Comparison of ENCODE assay signal across 32 cellular contexts in genomic region chr7:3196629-3197028, GRCh38.
"Had no signal": no experiment of that assay in that cellular context is flagged by ENCODE, and none has a peak within 500 bp of the region (broad histone marks: within the 10 kb centered on the region; RNA-seq: fewer than 3 reads in every experiment).

No MANE protein-coding gene starts in this region.

- H3K4me3 Mint-ChIP-seq: activated CD4-positive, alpha-beta memory T cell treated with anti-CD3 and anti-CD28 coated beads for 36 hours; activated CD4-positive, alpha-beta T cell treated with anti-CD3 and anti-CD28 coated beads, Interleukin-2, amount 10 ng/mL, durations not matched to agents 24 days and 14 days; activated naive CD4-positive, alpha-beta T cell treated with anti-CD3 and anti-CD28 coated beads for 36 hours; activated naive CD8-positive, alpha-beta T cell treated with anti-CD3 and anti-CD28 coated beads for 36 hours; activated T-helper 1 cell treated with anti-CD3 and anti-CD28 coated beads, Interleukin-12 subunit alpha, Interleukin-12 subunit beta, Interleukin-2, Interleukin-4 antibody, amounts not matched to agents 30 ng/mL and 10 ng/mL and 1 ng/mL, durations not matched to agents 14 hours and 24 hours and 36 hours; nephron progenitor cell; T-helper 17 cell had no signal

- H3K9ac ChIP-seq: parathyroid adenoma had no signal

- H3K4me3 ChIP-seq: adrenal gland, body of pancreas, cardiac muscle cell, coronary artery, dorsolateral prefrontal cortex, heart right ventricle, left ventricle myocardium inferior, lung, testis, transverse colon, uterus had no signal

- H3K36me3 ChIP-seq: adrenal gland, cardiac muscle cell, heart right ventricle, left ventricle myocardium inferior, transverse colon, uterus, WERI-Rb-1 had no signal

- H3K79me2 ChIP-seq: parathyroid adenoma had no signal

- H3K9me3 Mint-ChIP-seq: activated T-helper 1 cell treated with anti-CD3 and anti-CD28 coated beads, Interleukin-12 subunit alpha, Interleukin-12 subunit beta, Interleukin-2, Interleukin-4 antibody, amounts not matched to agents 30 ng/mL and 10 ng/mL and 1 ng/mL, durations not matched to agents 14 hours and 24 hours and 36 hours had no signal

- ATAC-seq: body of pancreas; heart right ventricle; right cardiac atrium; stimulated activated naive CD8-positive, alpha-beta T cell treated with anti-CD3 and anti-CD28 coated beads, Interleukin-15, Interleukin-2, amounts not matched to agents 100 U/mL and 50 U/mL, for 24 hours; T-helper 17 cell had no signal

- H3K4me1 ChIP-seq: adrenal gland, heart right ventricle, left ventricle myocardium inferior, parathyroid adenoma, uterus had no signal

- H3K36me3 Mint-ChIP-seq: activated CD4-positive, alpha-beta memory T cell treated with anti-CD3 and anti-CD28 coated beads for 36 hours; activated naive CD8-positive, alpha-beta T cell treated with anti-CD3 and anti-CD28 coated beads for 36 hours had no signal

- H3K4me1 Mint-ChIP-seq: activated naive CD8-positive, alpha-beta T cell treated with anti-CD3 and anti-CD28 coated beads for 36 hours had no signal

- H3K27me3 ChIP-seq: adrenal gland, body of pancreas, cardiac muscle cell, heart right ventricle, testis, transverse colon, uterus had no signal

- H3K27ac ChIP-seq: adrenal gland, body of pancreas, cardiac muscle cell, coronary artery, dorsolateral prefrontal cortex, heart right ventricle, left ventricle myocardium inferior, parathyroid adenoma, testis, transverse colon, uterus, WERI-Rb-1 had no signal

- DNase-seq: activated CD4-positive, alpha-beta memory T cell treated with anti-CD3 and anti-CD28 coated beads for 36 hours; activated CD4-positive, alpha-beta T cell treated with anti-CD3 and anti-CD28 coated beads, Interleukin-2, amount 10 ng/mL, durations not matched to agents 24 days and 14 days; activated CD4-positive, CD25-positive, alpha-beta regulatory T cell treated with anti-CD3 and anti-CD28 coated beads, Interleukin-2, amount 50 U/mL, for 72 hours; activated CD8-positive, alpha-beta memory T cell treated with anti-CD3 and anti-CD28 coated beads, Interleukin-2, amount 50 U/mL, for 4 hours; activated effector memory CD4-positive, alpha-beta T cell treated with anti-CD3 and anti-CD28 coated beads, Interleukin-2, amount 50 U/mL, for 16 hours; activated naive CD4-positive, alpha-beta T cell treated with anti-CD3 and anti-CD28 coated beads for 36 hours; activated naive CD8-positive, alpha-beta T cell treated with anti-CD3 and anti-CD28 coated beads for 36 hours; activated T-cell treated with anti-CD3 and anti-CD28 coated beads, Interleukin-2, amount 50 U/mL, for 1 hour; adrenal gland; aorta; body of pancreas; dorsolateral prefrontal cortex; effector memory CD4-positive, alpha-beta T cell; heart right ventricle; left ventricle myocardium inferior; nephron progenitor cell; nucleus accumbens; right cardiac atrium; stimulated activated CD4-positive, alpha-beta T cell treated with anti-CD3 and anti-CD28 coated beads, Interleukin-12 subunit alpha, Interleukin-12 subunit beta, amount 100 ng/mL, for 4 hours; stimulated activated CD4-positive, alpha-beta T cell treated with anti-CD3 and anti-CD28 coated beads, Interleukin-4, amount 100 ng/mL, for 1 hour; stimulated activated naive CD8-positive, alpha-beta T cell treated with anti-CD3 and anti-CD28 coated beads, Interleukin-15, Interleukin-2, amounts not matched to agents 100 U/mL and 50 U/mL, for 24 hours; T-helper 17 cell; T1000; testis; transverse colon; uterus; WERI-Rb-1 had no signal

- H3K27me3 Mint-ChIP-seq: activated naive CD8-positive, alpha-beta T cell treated with anti-CD3 and anti-CD28 coated beads for 36 hours had no signal

- H3K27ac Mint-ChIP-seq: activated CD4-positive, alpha-beta memory T cell treated with anti-CD3 and anti-CD28 coated beads for 36 hours; activated CD4-positive, alpha-beta T cell treated with anti-CD3 and anti-CD28 coated beads, Interleukin-2, amount 10 ng/mL, durations not matched to agents 24 days and 14 days; activated naive CD4-positive, alpha-beta T cell treated with anti-CD3 and anti-CD28 coated beads for 36 hours; activated naive CD8-positive, alpha-beta T cell treated with anti-CD3 and anti-CD28 coated beads for 36 hours; activated T-helper 1 cell treated with anti-CD3 and anti-CD28 coated beads, Interleukin-12 subunit alpha, Interleukin-12 subunit beta, Interleukin-2, Interleukin-4 antibody, amounts not matched to agents 30 ng/mL and 10 ng/mL and 1 ng/mL, durations not matched to agents 14 hours and 24 hours and 36 hours; nephron progenitor cell; T-helper 17 cell had no signal
